18 cellular contexts compared by ENCODE assay signal in the genomic region with DNA sequence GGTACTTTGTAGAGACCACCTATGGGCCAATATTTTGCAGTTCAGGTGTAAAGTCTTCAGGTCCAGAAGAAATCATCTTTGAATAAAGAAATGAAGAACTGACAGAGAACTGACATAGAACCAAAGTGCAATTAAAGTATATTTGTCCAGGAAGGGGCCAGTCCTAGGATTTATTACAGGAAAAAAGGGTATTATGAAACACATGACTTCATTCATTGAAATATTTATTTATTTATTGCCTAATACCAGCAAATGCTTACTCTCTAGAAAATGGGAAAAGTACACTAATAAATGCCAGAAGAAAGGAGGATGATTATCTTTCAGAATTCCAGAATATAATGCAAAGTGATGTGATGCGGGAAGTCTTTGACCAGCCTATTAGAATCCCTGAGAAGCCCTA.
DNase-seq lines count a peak whose midpoint lies in the region; ATAC-seq, FAIRE-seq and TF ChIP-seq lines count a peak whose summit lies in the region.
"Had no signal": no experiment of that assay in that cellular context is flagged by ENCODE, and none has a peak within 500 bp of the region (broad histone marks: within the 10 kb centered on the region; RNA-seq: fewer than 3 reads in every experiment).

No MANE protein-coding gene starts in this region.

- intact Hi-C loops in Right ventricle myocardium superior (cut with DNase I) (no loop called here), left ventricle myocardium inferior (cut with micrococcal nuclease) (no loop called here), aorta (cut with DNase I) (no loop called here)

- no peaks in the 10 kb centered on the region for H3K36me3 ChIP-seq in left ventricle myocardium inferior
- H3K36me3 ChIP-seq in aorta (ENCODE audit: control insufficient read depth in 1 of 2, insufficient read depth in 2 of 2, low read length in 1 of 2): no peaks in the 10 kb centered on the region
- H3K36me3 ChIP-seq: BE2C had no signal

- DNase-seq in Right ventricle myocardium superior: no peak
- DNase-seq in left ventricle myocardium inferior: no peak
- DNase-seq in cardiac fibroblast (ENCODE audit: low read depth in 2 of 2): peak; percentile 9 to 43
- peak; percentile 3 for DNase-seq in fibroblast of villous mesenchyme (ENCODE audit: low read depth)
- DNase-seq in aorta: no peak
- no peak for DNase-seq in foreskin melanocyte
- DNase-seq in HTR-8/SVneo (ENCODE audit: insufficient read length, low spot score): no peak
- DNase-seq: BE2C; CD4-positive, CD25-positive, alpha-beta regulatory T cell; COR-L47; DMS 273 treated with DMSO at 0.1 percent for 48 hours; DND-41; HFFc6; NCI-H1694; NCI-H2081 treated with DMSO at 0.1 percent for 48 hours; NCI-H82 had no signal

- no peaks in the 10 kb centered on the region for H3K9me3 ChIP-seq in left ventricle myocardium inferior (replicated peaks)
- no peaks in the 10 kb centered on the region for H3K9me3 ChIP-seq in aorta (ENCODE audit: control insufficient read depth, low read length)
- H3K9me3 ChIP-seq: BE2C had no signal

- TF ChIP-seq CTCF in left ventricle myocardium inferior (IDR thresholded peaks at IDR 0.05; ENCODE audit: borderline replicate concordance) (no peak), cardiac fibroblast (IDR thresholded peaks at IDR 0.05; ENCODE audit: low read depth, low read length) (no peak), fibroblast of villous mesenchyme (IDR thresholded peaks at IDR 0.05; ENCODE audit: insufficient read depth, low read depth, low read length) (no peak)

- 99 to 100% methylated on average over 1 of the region's 1 CpG for WGBS in aorta, 2 donors

- no peak for FAIRE-seq in HTR-8/SVneo (lab: Jason Lieb, UNC)
- FAIRE-seq: H54 had no signal

- ATAC-seq in Right ventricle myocardium superior (ENCODE audit: poor library complexity) (peak; percentile 63), aorta (ENCODE audit: low FRiP score) (peak; percentile 74), HG03469 (IDR thresholded peaks at IDR 0.05; ENCODE audit: unreplicated experiment) (no peak)

- H3K27ac ChIP-seq in left ventricle myocardium inferior (replicated peaks) (no peak overlapping the region), aorta (ENCODE audit: low read depth in 1 of 2, low read length in 2 of 2) (no peak overlapping the region)

- H3K4me1 ChIP-seq in left ventricle myocardium inferior (peaks cover 51% of the 10 kb centered on the region), aorta (ENCODE audit: control insufficient read depth in 1 of 2, insufficient read depth in 2 of 2, low read length in 2 of 2) (no peaks in the 10 kb centered on the region)
- H3K4me1 ChIP-seq: BE2C had no signal

- no peaks in the 10 kb centered on the region for H3K27me3 ChIP-seq in left ventricle myocardium inferior (ENCODE audit: low read depth)
- H3K27me3 ChIP-seq in aorta (ENCODE audit: control insufficient read depth in 1 of 2, insufficient read depth in 2 of 2, low read length in 1 of 2): no peaks in the 10 kb centered on the region

- no peak overlapping the region for H3K4me3 ChIP-seq in left ventricle myocardium inferior
- no peak overlapping the region for H3K4me3 ChIP-seq in cardiac fibroblast (replicated peaks in 1 of 2; ENCODE audit: low read depth in 2 of 2, low read length in 2 of 2)
- no peak overlapping the region for H3K4me3 ChIP-seq in fibroblast of villous mesenchyme (ENCODE audit: low read depth, low read length)
- no peak overlapping the region for H3K4me3 ChIP-seq in aorta (ENCODE audit: low read length in 2 of 2)

Comparison
In these comparisons a context has a peak if more than half of its experiments do, and no peak if none do; other contexts are left out.
1. DNase-seq: peak in cardiac fibroblast (2 of 2) and fibroblast of villous mesenchyme (single experiment); none in Right ventricle myocardium superior (single experiment), left ventricle myocardium inferior (single experiment), aorta (0 of 2), foreskin melanocyte (single experiment) and HTR-8/SVneo (single experiment).